ENCODE assay signal across 24 cellular contexts in genomic region chrX:113594504-113594903, GRCh38.
DNase-seq lines count a peak whose midpoint lies in the region; ATAC-seq, FAIRE-seq and TF ChIP-seq lines count a peak whose summit lies in the region.
"Had no signal": no experiment of that assay in that cellular context is flagged by ENCODE, and none has a peak within 500 bp of the region (broad histone marks: within the 10 kb centered on the region; RNA-seq: fewer than 3 reads in every experiment).

No MANE protein-coding gene starts in this region.

- DNase-seq in EL (peak; percentile 8), HT1080 (ENCODE audit: low read depth) (peak; percentile 0), astrocyte (ENCODE audit: low read depth) (no peak), type B pancreatic cell (ENCODE audit: extremely low spot score, unreplicated experiment) (no peak), immature natural killer cell (no peak), GM10248 (ENCODE audit: extremely low spot score) (no peak)
- DNase-seq: C1 segment of cervical spinal cord; CD4-positive, alpha-beta memory T cell; COR-L47; H7; HFFc6; KBM-7; MM.1S; NCI-H1417; NCI-H1694; NCI-H2029 treated with DMSO at 0.1 percent for 48 hours; NCI-H446 treated with DMSO at 0.1 percent for 48 hours; NCI-H526 treated with DMSO at 0.1 percent for 48 hours; SHP77 treated with DMSO at 0.1 percent for 48 hours had no signal

- TF ChIP-seq CTCF in astrocyte (IDR thresholded peaks at IDR 0.05; ENCODE audit: insufficient read depth, low read depth, low read length) (no peak), type B pancreatic cell (conservative IDR thresholded peaks at IDR 0.05) (no peak), GM10248 (IDR thresholded peaks at IDR 0.05; ENCODE audit: control extremely low read depth, extremely low read depth, low read depth, missing control alignments) (no peak)

- H3K79me2 ChIP-seq in astrocyte (ENCODE audit: insufficient read depth, low read length): no peaks in the 10 kb centered on the region

- no peak overlapping the region for H2AFZ ChIP-seq in astrocyte (ENCODE audit: low read depth, low read length)
- H2AFZ ChIP-seq: GM23248 had no signal

- H3K27ac Mint-ChIP-seq in astrocyte (ENCODE audit: unreplicated experiment) (no peak overlapping the region), type B pancreatic cell (peak overlapping the region; percentile 7), immature natural killer cell (no peak overlapping the region)
- H3K27ac Mint-ChIP-seq: CD4-positive, alpha-beta memory T cell; HFFc6 had no signal

- no peak overlapping the region for H3K4me3 ChIP-seq in astrocyte (ENCODE audit: insufficient read depth, low read depth, low read length)
- H3K4me3 ChIP-seq: GM23248, SK-N-MC had no signal

- no peaks in the 10 kb centered on the region for H3K9me3 ChIP-seq in astrocyte (ENCODE audit: insufficient read depth, low read depth, low read length)

- no peak overlapping the region for H3K4me2 ChIP-seq in astrocyte (ENCODE audit: low read length)

- H3K4me1 ChIP-seq in astrocyte (ENCODE audit: insufficient read depth, low read length): no peaks in the 10 kb centered on the region

- FAIRE-seq in astrocyte (lab: Jason Lieb, UNC): peak; percentile 96
- FAIRE-seq: GM19239 had no signal

- ATAC-seq in GM21360 (IDR thresholded peaks at IDR 0.05; ENCODE audit: unreplicated experiment): no peak
- ATAC-seq: Panc1 had no signal

- no peaks in the 10 kb centered on the region for H3K9me3 Mint-ChIP-seq in astrocyte (ENCODE audit: unreplicated experiment)
- peaks cover 10% of the 10 kb centered on the region for H3K9me3 Mint-ChIP-seq in type B pancreatic cell
- H3K9me3 Mint-ChIP-seq in immature natural killer cell: peaks cover 0 to 9% (median 2%) of the 10 kb centered on the region in 6 donors
- H3K9me3 Mint-ChIP-seq: HFFc6 had no signal

- H3K27ac ChIP-seq in astrocyte (ENCODE audit: low read depth, low read length): no peak overlapping the region
- H3K27ac ChIP-seq: GM23248, SK-N-MC had no signal

- H3K36me3 ChIP-seq in astrocyte (ENCODE audit: insufficient read depth, low read length): no peaks in the 10 kb centered on the region

- POLR2A ChIA-PET in GM10248 (lab: Yijun Ruan, JAX): no interaction called here

- H4K20me1 ChIP-seq in astrocyte (ENCODE audit: insufficient read depth, low read length): no peaks in the 10 kb centered on the region

- H3K27me3 ChIP-seq in astrocyte (ENCODE audit: insufficient read depth, low read length): no peaks in the 10 kb centered on the region

- H3K4me3 Mint-ChIP-seq in astrocyte (ENCODE audit: unreplicated experiment) (no peak overlapping the region), type B pancreatic cell (no peak overlapping the region), immature natural killer cell (no peak overlapping the region)
- H3K4me3 Mint-ChIP-seq: CD4-positive, alpha-beta memory T cell; HFFc6 had no signal

- H3K4me1 Mint-ChIP-seq in astrocyte (ENCODE audit: low read depth, unreplicated experiment) (peaks cover 2% of the 10 kb centered on the region), type B pancreatic cell (ENCODE audit: unreplicated experiment) (no peaks in the 10 kb centered on the region), immature natural killer cell (no peaks in the 10 kb centered on the region)
- H3K4me1 Mint-ChIP-seq: CD4-positive, alpha-beta memory T cell had no signal

- H3K36me3 Mint-ChIP-seq in astrocyte (ENCODE audit: low read depth, unreplicated experiment) (no peaks in the 10 kb centered on the region), type B pancreatic cell (peaks cover 5% of the 10 kb centered on the region), immature natural killer cell (no peaks in the 10 kb centered on the region)
- H3K36me3 Mint-ChIP-seq: CD4-positive, alpha-beta memory T cell had no signal

- no peak overlapping the region for H3K9ac ChIP-seq in astrocyte (ENCODE audit: low read length)
- H3K9ac ChIP-seq: GM23248 had no signal

- H3K27me3 Mint-ChIP-seq in astrocyte (ENCODE audit: low read depth, unreplicated experiment) (no peaks in the 10 kb centered on the region), type B pancreatic cell (no peaks in the 10 kb centered on the region), immature natural killer cell (ENCODE audit: low read depth in 3 of 3) (peaks cover 0 to 5% (median 0%) of the 10 kb centered on the region in 3 donors)
- H3K27me3 Mint-ChIP-seq: CD4-positive, alpha-beta memory T cell had no signal

- CTCF ChIA-PET in GM10248 (lab: Yijun Ruan, JAX): no interaction called here

Comparison
In these comparisons a context has a peak if more than half of its experiments do, and no peak if none do; other contexts are left out.
1. DNase-seq: peak in EL (single experiment) and HT1080 (single experiment); none in astrocyte (single experiment), type B pancreatic cell (single experiment), immature natural killer cell (0 of 3) and GM10248 (single experiment).